Comparison of ENCODE assay signal across 1 cellular context in the genomic region with DNA sequence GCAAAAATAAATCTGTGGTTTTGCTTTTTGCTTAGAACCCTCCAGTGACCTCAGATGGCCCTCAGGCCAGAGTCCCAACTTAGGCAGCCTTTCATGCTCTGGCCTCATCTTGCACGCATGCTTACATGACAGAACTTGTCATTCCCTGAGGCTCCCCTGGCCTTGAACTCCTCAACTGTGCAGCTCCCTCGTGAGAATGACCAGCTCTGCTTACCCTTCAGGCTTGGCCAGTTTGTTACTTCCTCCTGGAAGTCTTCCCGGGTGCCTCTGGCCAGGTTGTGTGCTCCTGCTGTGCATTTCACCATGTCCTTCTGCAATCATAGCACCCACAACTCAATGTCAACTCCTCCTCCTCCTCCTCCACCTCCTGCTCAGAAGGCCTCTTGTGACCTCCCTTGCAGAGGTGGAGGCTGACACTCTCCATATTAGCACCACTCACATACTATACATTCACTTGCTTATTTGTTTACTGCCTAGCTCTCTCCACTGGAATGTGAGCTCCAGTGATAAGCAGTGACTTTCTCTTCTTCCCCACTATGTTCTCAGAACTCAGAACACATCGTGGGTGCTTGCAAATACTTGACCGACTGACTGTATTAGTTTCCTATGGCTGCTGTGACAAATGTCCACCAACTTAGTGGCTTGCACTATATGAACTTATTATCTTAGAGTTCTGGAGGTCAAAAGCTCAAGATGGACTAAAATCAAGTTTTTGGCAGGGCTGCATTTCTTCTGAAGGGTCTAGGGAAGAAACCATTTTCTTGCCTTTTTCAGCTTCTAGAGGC.
A peak's percentile ranks its signal among the peaks of the same experiment; 100 is the strongest.
TF ChIP-seq lines count a peak whose summit lies in the region.

No MANE protein-coding gene starts in this region.

TF ChIP-seq in HepG2, 621 proteins besides CTCF, POLR2A, EP300 and RAD21:
- TF ChIP-seq E2F1 (CRISPR knock-in tag; IDR thresholded peaks at IDR 0.05) (no peak), ZNF12 (CRISPR knock-in tag; IDR thresholded peaks at IDR 0.05) (peak; percentile 57; the same call in 1 of the 2 replicates)
